21 cellular contexts compared by ENCODE assay signal in the genomic region with DNA sequence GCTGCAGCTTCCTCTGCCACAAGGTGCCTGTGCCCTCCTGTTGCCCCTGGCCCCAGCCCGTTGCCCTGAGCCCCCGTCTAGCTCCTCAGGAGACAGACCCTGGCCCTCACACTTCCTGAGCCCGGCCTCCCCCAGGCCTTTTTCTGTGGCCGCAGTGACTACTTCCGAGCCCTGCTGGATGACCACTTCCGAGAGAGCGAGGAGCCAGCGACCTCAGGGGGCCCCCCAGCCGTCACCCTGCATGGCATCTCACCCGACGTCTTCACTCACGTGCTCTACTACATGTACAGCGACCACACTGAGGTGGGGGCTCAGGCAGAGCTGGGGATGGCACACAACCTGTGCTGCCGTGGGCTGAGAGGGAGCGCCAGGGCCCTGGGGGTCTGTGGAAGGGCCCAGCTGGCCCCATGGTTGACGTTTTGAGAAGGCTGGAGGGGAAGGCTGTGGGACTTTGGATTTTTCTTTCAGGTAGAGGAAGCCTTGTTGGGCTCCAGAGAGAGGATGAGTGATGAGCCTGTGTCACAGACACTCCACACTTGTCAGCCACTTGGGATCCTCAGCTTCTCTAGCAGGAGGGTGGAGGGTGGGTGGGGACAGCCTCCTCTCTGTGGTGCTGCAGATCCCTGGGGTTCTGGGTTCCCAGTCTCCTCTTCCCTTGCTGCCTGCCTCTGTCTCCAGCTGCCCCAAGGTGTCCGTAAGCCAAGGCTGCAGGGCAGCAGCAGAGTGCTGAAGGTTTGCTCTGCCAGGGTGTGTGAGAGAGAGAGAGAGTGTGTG. TPM values are rescaled to one million over a fixed set of nuclear protein-coding genes. Genes with fewer than 3 reads are reported as not detected.
DNase-seq lines count a peak whose midpoint lies in the region; ATAC-seq, FAIRE-seq and TF ChIP-seq lines count a peak whose summit lies in the region.
"Had no signal": no experiment of that assay in that cellular context is flagged by ENCODE, and none has a peak within 500 bp of the region (broad histone marks: within the 10 kb centered on the region; RNA-seq: fewer than 3 reads in every experiment).

No MANE protein-coding gene starts in this region.

- ATAC-seq in CD8-positive, alpha-beta T cell = no peak
- ATAC-seq in psoas muscle = no peak
- no peak for ATAC-seq in HG02678 (IDR thresholded peaks at IDR 0.05; ENCODE audit: unreplicated experiment)
- no peak for ATAC-seq in HG03108 (IDR thresholded peaks at IDR 0.05; ENCODE audit: unreplicated experiment)

- H3K4me3 ChIP-seq in CD8-positive, alpha-beta T cell (ENCODE audit: low read depth, low read length) = no peak overlapping the region
- no peak overlapping the region for H3K4me3 ChIP-seq in Peyer's patch
- H3K4me3 ChIP-seq in kidney (ENCODE audit: low read length in 2 of 2) = no peak overlapping the region
- no peak overlapping the region for H3K4me3 ChIP-seq in psoas muscle
- H3K4me3 ChIP-seq in CD8-positive, alpha-beta memory T cell (ENCODE audit: low read length) = no peak overlapping the region
- H3K4me3 ChIP-seq: MG63, transverse colon had no signal

- TF ChIP-seq POLR2A in Peyer's patch (IDR thresholded peaks at IDR 0.05) = no peak

- H3K9me3 ChIP-seq in CD8-positive, alpha-beta T cell (ENCODE audit: low read length) = no peaks in the 10 kb centered on the region
- H3K9me3 ChIP-seq in Peyer's patch (no peaks in the 10 kb centered on the region), kidney (ENCODE audit: control insufficient read depth in 1 of 2, low read length in 2 of 2) (no peaks in the 10 kb centered on the region), psoas muscle (no peaks in the 10 kb centered on the region)
- H3K9me3 ChIP-seq in CD8-positive, alpha-beta memory T cell (ENCODE audit: low read length) = no peaks in the 10 kb centered on the region
- H3K9me3 ChIP-seq: MG63, transverse colon had no signal

- H3K4me1 Mint-ChIP-seq in CD8-positive, alpha-beta T cell (ENCODE audit: low read depth) = peaks cover 29% of the 10 kb centered on the region
- peaks cover 24 to 44% (median 26%) of the 10 kb centered on the region in 3 donors for H3K4me1 Mint-ChIP-seq in CD8-positive, alpha-beta memory T cell

- intact Hi-C loops in CD8-positive, alpha-beta T cell (cut with DNase I, micrococcal nuclease) = loop anchor here (10.0 kb wide), 3 partner anchors 477 to 1763 kb away; a partner anchor contains a TSS
- intact Hi-C loops in kidney (cut with DNase I) (no loop called here), psoas muscle (cut with DNase I) (no loop called here)

- 87 to 91% (median 90%) methylated on average over 17 of the region's 17 CpGs for WGBS in psoas muscle, 3 donors

- no peak overlapping the region for H3K4me3 Mint-ChIP-seq in CD8-positive, alpha-beta T cell
- H3K4me3 Mint-ChIP-seq in CD8-positive, alpha-beta memory T cell = peak overlapping the region in 2 of 7 donors; percentile 48 to 56

- H3K9ac ChIP-seq in kidney (ENCODE audit: low read length in 2 of 2) = no peak overlapping the region

- POLR2A ChIA-PET in CD8-positive, alpha-beta T cell (lab: Charles Lee) = no interaction called here
- POLR2A ChIA-PET in CD8-positive, alpha-beta memory T cell (lab: Charles Lee) = no interaction called here

- H3K27ac Mint-ChIP-seq in CD8-positive, alpha-beta T cell = peak overlapping the region; percentile 45
- peak overlapping the region in 1 of 8 donors; percentile 5 for H3K27ac Mint-ChIP-seq in CD8-positive, alpha-beta memory T cell

- H3K36me3 Mint-ChIP-seq in CD8-positive, alpha-beta T cell = peaks cover 39% of the 10 kb centered on the region
- peaks cover 0 to 55% (median 6%) of the 10 kb centered on the region in 3 donors for H3K36me3 Mint-ChIP-seq in CD8-positive, alpha-beta memory T cell

- no peak for TF ChIP-seq CTCF in CD8-positive, alpha-beta T cell (IDR thresholded peaks at IDR 0.05)
- TF ChIP-seq CTCF in Peyer's patch (IDR thresholded peaks at IDR 0.05) (no peak), kidney (IDR thresholded peaks at IDR 0.05; ENCODE audit: borderline replicate concordance, extremely low read depth, insufficient read depth) (no peak), psoas muscle (IDR thresholded peaks at IDR 0.05) (no peak)

- CTCF ChIA-PET in CD8-positive, alpha-beta T cell (lab: Charles Lee) = interaction anchor here (1.8 to 1.9 kb wide), 2 partner anchors 19 to 26 kb away, joined by 5 to 10 read pairs; no protein-coding TSS in a partner anchor
- CTCF ChIA-PET in CD8-positive, alpha-beta memory T cell (lab: Charles Lee) = interaction anchor here (1.2 kb wide), 1 partner anchor 103 kb away, joined by 4 read pairs; no protein-coding TSS in a partner anchor

- no peaks in the 10 kb centered on the region for H3K27me3 ChIP-seq in CD8-positive, alpha-beta T cell (ENCODE audit: insufficient read depth, low read length)
- H3K27me3 ChIP-seq in Peyer's patch (no peaks in the 10 kb centered on the region), psoas muscle (ENCODE audit: insufficient read depth in 3 of 3, low read length in 2 of 3) (no peaks in the 10 kb centered on the region)
- H3K27me3 ChIP-seq in CD8-positive, alpha-beta memory T cell (ENCODE audit: insufficient read depth, low read length, poor library complexity, severe bottlenecking) = no peaks in the 10 kb centered on the region
- H3K27me3 ChIP-seq: MG63, transverse colon had no signal

- H3K36me3 ChIP-seq in CD8-positive, alpha-beta T cell (ENCODE audit: insufficient read depth, low read length) = peaks cover 9% of the 10 kb centered on the region
- H3K36me3 ChIP-seq in Peyer's patch = peaks cover 0 to 21% (median 0%) of the 10 kb centered on the region in 3 donors
- no peaks in the 10 kb centered on the region for H3K36me3 ChIP-seq in kidney (ENCODE audit: control insufficient read depth in 1 of 2, insufficient read depth in 2 of 2, low read length in 2 of 2)
- H3K36me3 ChIP-seq in psoas muscle (ENCODE audit: insufficient read depth in 1 of 2, low read depth in 1 of 2) = peaks cover 0 to 51% of the 10 kb centered on the region in 2 donors
- H3K36me3 ChIP-seq in CD8-positive, alpha-beta memory T cell (ENCODE audit: insufficient read depth, low read length) = no peaks in the 10 kb centered on the region
- H3K36me3 ChIP-seq: transverse colon had no signal

- H3K4me1 ChIP-seq in CD8-positive, alpha-beta T cell (ENCODE audit: insufficient read depth, low read length) = peaks cover 21% of the 10 kb centered on the region
- H3K4me1 ChIP-seq in Peyer's patch (peaks cover 0 to 13% (median 4%) of the 10 kb centered on the region in 4 donors), kidney (ENCODE audit: control insufficient read depth in 1 of 2, insufficient read depth in 1 of 2, low read depth in 1 of 2, low read length in 2 of 2) (peaks cover 5 to 8% of the 10 kb centered on the region in 2 donors), psoas muscle (peaks cover 19% of the 10 kb centered on the region)
- H3K4me1 ChIP-seq in CD8-positive, alpha-beta memory T cell (ENCODE audit: insufficient read depth, low read length) = peaks cover 16% of the 10 kb centered on the region

- no peaks in the 10 kb centered on the region for H3K9me3 Mint-ChIP-seq in CD8-positive, alpha-beta T cell
- no peaks in the 10 kb centered on the region for H3K9me3 Mint-ChIP-seq in CD8-positive, alpha-beta memory T cell

- no peak for DNase-seq in CD8-positive, alpha-beta T cell
- DNase-seq in Peyer's patch = peak in 2 of 3 donors; percentile 25 to 36
- DNase-seq in kidney = peak; percentile 73
- peak in 1 of 2 donors; percentile 45 for DNase-seq in psoas muscle
- no peak for DNase-seq in CD8-positive, alpha-beta memory T cell
- DNase-seq in retina = no peak
- DNase-seq: activated CD4-positive, alpha-beta T cell treated with anti-CD3 and anti-CD28 coated beads, Interleukin-2, amount 50 U/mL, for 1 hour; cortex of kidney; mesenchymal stem cell; NCI-H2029; NCI-H510A; nucleus accumbens; small intestine; transverse colon had no signal

- H3K27ac ChIP-seq in CD8-positive, alpha-beta T cell (ENCODE audit: low read depth, low read length) = no peak overlapping the region
- H3K27ac ChIP-seq in Peyer's patch (no peak overlapping the region), kidney (ENCODE audit: low read depth in 2 of 2, low read length in 2 of 2) (no peak overlapping the region), psoas muscle (peak overlapping the region; percentile 67)
- H3K27ac ChIP-seq in CD8-positive, alpha-beta memory T cell (ENCODE audit: low read depth, low read length) = no peak overlapping the region
- H3K27ac ChIP-seq: epithelial cell of prostate, transverse colon had no signal

- H3K27me3 Mint-ChIP-seq in CD8-positive, alpha-beta T cell (ENCODE audit: low read depth) = no peaks in the 10 kb centered on the region
- H3K27me3 Mint-ChIP-seq in CD8-positive, alpha-beta memory T cell = peaks cover 0 to 3% of the 10 kb centered on the region in 2 donors

- no peak for FAIRE-seq in kidney (lab: Jason Lieb, UNC)
- FAIRE-seq: astrocyte, frontal cortex, GM18507, small intestine had no signal

RNA-seq across cellular contexts. Expression of a gene that starts 5.0 kb away (rescaled TPM):
- 10 to 100 TPM; 86.0 to 88.1 TPM for total RNA-seq in CD8-positive, alpha-beta T cell
- total RNA-seq in Peyer's patch = 10 to 100 TPM; 38.5 to 80.0 (median 57.1) TPM
- total RNA-seq in kidney = 29.2 TPM
- polyA plus RNA-seq in kidney (ENCODE audit: insufficient read depth, low read depth, low replicate concordance) = 43.2 TPM
- total RNA-seq in psoas muscle = 10 to 100 TPM; 22.8 to 34.5 (median 27.6) TPM
- polyA plus RNA-seq in psoas muscle = 10 to 100 TPM; 29.1 to 30.3 (median 30.1) TPM
- 10 to 100 TPM; 21.7 to 23.1 TPM for total RNA-seq in CD8-positive, alpha-beta memory T cell
- polyA plus RNA-seq in CD8-positive, alpha-beta memory T cell = 64.0 TPM

RNA-seq across cellular contexts. Expression of a gene that starts 48.7 kb away (rescaled TPM):
- total RNA-seq in CD8-positive, alpha-beta T cell = 1 to 10 TPM; 2.7 to 3.2 TPM
- total RNA-seq in Peyer's patch (10 to 100 TPM in 2 of 4 donors, 1 to 10 TPM in 2; 7.4 to 15.6 (median 9.9) TPM), kidney (7.4 TPM), psoas muscle (1 to 10 TPM; 1.4 to 2.6 (median 1.8) TPM)
- polyA plus RNA-seq in kidney (ENCODE audit: insufficient read depth, low read depth, low replicate concordance) (10.5 TPM), psoas muscle (1 to 10 TPM; 1.4 to 3.0 (median 2.5) TPM)
- total RNA-seq in CD8-positive, alpha-beta memory T cell = 1 to 10 TPM; 1.4 to 1.7 TPM
- 4.7 TPM for polyA plus RNA-seq in CD8-positive, alpha-beta memory T cell

Comparison
In these comparisons a context has a peak if more than half of its experiments do, and no peak if none do; other contexts are left out.
1. DNase-seq: peak in Peyer's patch (2 of 3) and kidney (single experiment); none in CD8-positive, alpha-beta T cell (0 of 7), CD8-positive, alpha-beta memory T cell (0 of 5) and retina (single experiment).
2. intact Hi-C loops: an anchor here in CD8-positive, alpha-beta T cell (10.0 kb wide); none called in kidney and psoas muscle.